In the genomic region with DNA sequence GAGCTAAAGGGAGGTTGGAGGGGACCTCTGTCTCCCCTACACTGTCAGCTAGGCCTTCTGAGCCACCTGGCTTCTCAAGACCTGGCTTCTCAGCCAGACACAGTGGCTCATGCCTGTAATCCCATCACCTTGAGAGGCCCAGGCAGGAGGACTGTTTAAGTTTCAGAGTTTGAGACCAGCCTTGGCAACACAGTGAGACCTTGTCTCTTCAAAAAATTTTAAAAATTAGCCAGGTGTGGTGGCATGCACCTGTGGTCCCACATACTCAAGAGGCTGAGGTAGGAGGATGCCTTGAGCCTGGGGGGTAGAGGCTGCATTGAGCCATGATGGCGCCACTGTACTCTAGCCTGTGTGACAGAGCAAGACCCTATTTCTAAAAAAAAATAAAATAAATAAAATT, we compare ENCODE assay signal across 14 cellular contexts. TPM values are rescaled to one million over a fixed set of nuclear protein-coding genes. Genes with fewer than 3 reads are reported as not detected.
DNase-seq lines count a peak whose midpoint lies in the region; ATAC-seq and TF ChIP-seq lines count a peak whose summit lies in the region.
"Had no signal": no experiment of that assay in that cellular context is flagged by ENCODE, and none has a peak within 500 bp of the region (broad histone marks: within the 10 kb centered on the region; RNA-seq: fewer than 3 reads in every experiment).

No MANE protein-coding gene starts in this region.

- H3K9me3 Mint-ChIP-seq in activated CD4-positive, alpha-beta T cell treated with anti-CD3 and anti-CD28 coated beads for 36 hours (ENCODE audit: low read depth), result no peaks in the 10 kb centered on the region
- no peaks in the 10 kb centered on the region for H3K9me3 Mint-ChIP-seq in chondrocyte (ENCODE audit: low read depth)
- H3K9me3 Mint-ChIP-seq: activated T-cell treated with anti-CD3 and anti-CD28 coated beads, Interleukin-2, amount 50 U/mL, for 4 hours; type B pancreatic cell had no signal

- H3K4me2 ChIP-seq in SK-N-SH, result no peak overlapping the region

- no peaks in the 10 kb centered on the region for H3K9me2 ChIP-seq in SK-N-SH

- no peak for TF ChIP-seq POLR2A in Peyer's patch (IDR thresholded peaks at IDR 0.05)

- CTCF ChIA-PET in activated CD4-positive, alpha-beta T cell treated with anti-CD3 and anti-CD28 coated beads for 36 hours (lab: Charles Lee), result interaction anchor here (0.6 to 1.3 kb wide), 4 partner anchors 12 to 171 kb away, joined by 3 read pairs; no protein-coding TSS in a partner anchor
- CTCF ChIA-PET in SK-N-SH (lab: Yijun Ruan, JAX), result interaction anchor here (1.1 kb wide), 1 partner anchor 55 kb away, joined by 3 read pairs; no protein-coding TSS in a partner anchor

- H3K4me1 ChIP-seq in Peyer's patch (peaks cover 0 to 39% (median 11%) of the 10 kb centered on the region in 4 donors), SK-N-SH (ENCODE audit: control insufficient read depth in 1 of 2, insufficient read depth in 2 of 2, low read depth in 1 of 2, low read length in 1 of 2) (peaks cover 27 to 30% of the 10 kb centered on the region in 2 experiments)

- peak overlapping the region; percentile 8 for H3K4me3 Mint-ChIP-seq in activated CD4-positive, alpha-beta T cell treated with anti-CD3 and anti-CD28 coated beads for 36 hours
- no peak overlapping the region for H3K4me3 Mint-ChIP-seq in chondrocyte (ENCODE audit: unreplicated experiment)
- H3K4me3 Mint-ChIP-seq: type B pancreatic cell had no signal

- H3K36me3 ChIP-seq in Peyer's patch (no peaks in the 10 kb centered on the region), SK-N-SH (replicated peaks in 1 of 2; ENCODE audit: control insufficient read depth in 1 of 2, insufficient read depth in 2 of 2, low read length in 1 of 2) (no peaks in the 10 kb centered on the region)
- H3K36me3 ChIP-seq: cardiac muscle cell, left ventricle myocardium inferior, neutrophil had no signal

- peaks cover 7% of the 10 kb centered on the region for H3K36me3 Mint-ChIP-seq in activated CD4-positive, alpha-beta T cell treated with anti-CD3 and anti-CD28 coated beads for 36 hours (ENCODE audit: low read depth)
- no peaks in the 10 kb centered on the region for H3K36me3 Mint-ChIP-seq in chondrocyte (ENCODE audit: low read depth)
- H3K36me3 Mint-ChIP-seq: type B pancreatic cell had no signal

- H3K27ac ChIP-seq in Peyer's patch, result peak overlapping the region in 3 of 4 donors; percentile 57 to 69 (median 59)
- H3K27ac ChIP-seq in skin epidermis, result peak overlapping the region in 15 of 21 experiments; percentile 6 to 84 (median 46)
- H3K27ac ChIP-seq in SK-N-SH (ENCODE audit: low read depth in 2 of 2, low read length in 1 of 2), result peak overlapping the region in 1 of 2 experiments; percentile 57; a peak in 2 of 4 replicates
- H3K27ac ChIP-seq: left ventricle myocardium inferior, neutrophil had no signal

- H3K9ac ChIP-seq in SK-N-SH, result no peak overlapping the region

- peaks cover 91% of the 10 kb centered on the region for H3K4me1 Mint-ChIP-seq in activated CD4-positive, alpha-beta T cell treated with anti-CD3 and anti-CD28 coated beads for 36 hours
- H3K4me1 Mint-ChIP-seq in chondrocyte (ENCODE audit: low read depth), result peaks cover 49% of the 10 kb centered on the region

- H2AFZ ChIP-seq in SK-N-SH (ENCODE audit: low read depth), result no peak overlapping the region

- TF ChIP-seq CTCF in Peyer's patch (IDR thresholded peaks at IDR 0.05) (no peak), chondrocyte (IDR thresholded peaks at IDR 0.05) (no peak), SK-N-SH (IDR thresholded peaks at IDR 0.05) (no peak)

- H3K9me3 ChIP-seq in Peyer's patch (no peaks in the 10 kb centered on the region), SK-N-SH (no peaks in the 10 kb centered on the region)
- H3K9me3 ChIP-seq: left ventricle myocardium inferior, neutrophil had no signal

- no peaks in the 10 kb centered on the region for H3K27me3 Mint-ChIP-seq in activated CD4-positive, alpha-beta T cell treated with anti-CD3 and anti-CD28 coated beads for 36 hours
- no peaks in the 10 kb centered on the region for H3K27me3 Mint-ChIP-seq in chondrocyte (ENCODE audit: low read depth)
- H3K27me3 Mint-ChIP-seq: type B pancreatic cell had no signal

- intact Hi-C loops in activated CD4-positive, alpha-beta T cell treated with anti-CD3 and anti-CD28 coated beads for 36 hours (cut with DNase I, micrococcal nuclease), result loop anchor here (1.0 to 10.0 kb wide), 7 partner anchors 12 to 679 kb away; a partner anchor contains a TSS

- no peak for TF ChIP-seq RAD21 in SK-N-SH (IDR thresholded peaks at IDR 0.05; ENCODE audit: low read length)

- DNase-seq in activated CD4-positive, alpha-beta T cell treated with anti-CD3 and anti-CD28 coated beads for 36 hours, result peak; percentile 27
- DNase-seq in activated CD4-positive, alpha-beta T cell treated with anti-CD3 and anti-CD28 coated beads, Interleukin-2, amount 50 U/mL, for 1 hour, result no peak
- DNase-seq in Peyer's patch (no peak), chondrocyte (ENCODE audit: low spot score) (no peak), glomerular visceral epithelial cell (ENCODE audit: extremely low spot score) (no peak), SK-N-SH (no peak)
- DNase-seq in effector CD4-positive, alpha-beta T cell, result no peak
- DNase-seq: left ventricle myocardium inferior, NCI-H1694 had no signal

- ATAC-seq in activated CD4-positive, alpha-beta T cell treated with anti-CD3 and anti-CD28 coated beads for 36 hours, result no peak

- WGBS in SK-N-SH (ENCODE audit: low lambda C conversion rate), result 92% methylated on average over 1 of the region's 1 CpG

- no peaks in the 10 kb centered on the region for H4K20me1 ChIP-seq in SK-N-SH (ENCODE audit: insufficient read depth)

- peaks cover 78% of the 10 kb centered on the region for H3K79me2 ChIP-seq in SK-N-SH (ENCODE audit: insufficient read depth)

- H3K27me3 ChIP-seq in Peyer's patch, result no peaks in the 10 kb centered on the region
- no peaks in the 10 kb centered on the region for H3K27me3 ChIP-seq in SK-N-SH (ENCODE audit: insufficient read depth)
- H3K27me3 ChIP-seq: cardiac muscle cell, neutrophil had no signal

- H3K4me3 ChIP-seq in Peyer's patch, result no peak overlapping the region
- no peak overlapping the region for H3K4me3 ChIP-seq in skin epidermis
- no peak overlapping the region for H3K4me3 ChIP-seq in SK-N-SH (ENCODE audit: low read depth in 2 of 2, low read length in 1 of 2)
- H3K4me3 ChIP-seq: cardiac muscle cell, left ventricle myocardium inferior had no signal

- peaks cover 31% of the 10 kb centered on the region for H3F3A ChIP-seq in SK-N-SH (replicated peaks; ENCODE audit: insufficient read depth)

- no peak for TF ChIP-seq EP300 in SK-N-SH (IDR thresholded peaks at IDR 0.05; ENCODE audit: borderline replicate concordance in 1 of 2, low read depth in 1 of 2, low read length in 1 of 2)

- peak overlapping the region; percentile 92 for H3K27ac Mint-ChIP-seq in activated CD4-positive, alpha-beta T cell treated with anti-CD3 and anti-CD28 coated beads for 36 hours
- peak overlapping the region; percentile 49 for H3K27ac Mint-ChIP-seq in chondrocyte (ENCODE audit: unreplicated experiment)
- H3K27ac Mint-ChIP-seq: type B pancreatic cell had no signal

- POLR2A ChIA-PET in activated CD4-positive, alpha-beta T cell treated with anti-CD3 and anti-CD28 coated beads for 36 hours (lab: Charles Lee), result interaction anchor here (0.6 to 2.6 kb wide), 5 partner anchors 12 to 80 kb away, joined by 5 to 16 read pairs (median 5); no protein-coding TSS in a partner anchor
- POLR2A ChIA-PET in SK-N-SH (lab: Yijun Ruan, JAX), result no interaction called here

TF ChIP-seq in SK-N-SH, 30 proteins besides CTCF, POLR2A, EP300 and RAD21 (continues in another document):
- TF ChIP-seq POLR2AphosphoS5 (IDR thresholded peaks at IDR 0.05; ENCODE audit: low read depth, low read length), result no peak
- TF ChIP-seq ELF1 (IDR thresholded peaks at IDR 0.05), result no peak
- TF ChIP-seq EZH2phosphoT487 (IDR thresholded peaks at IDR 0.05; ENCODE audit: borderline replicate concordance, low read depth), result no peak
- TF ChIP-seq TAF1 (IDR thresholded peaks at IDR 0.05; ENCODE audit: borderline replicate concordance, low read depth, low read length), result no peak
- TF ChIP-seq, protein P1, sequence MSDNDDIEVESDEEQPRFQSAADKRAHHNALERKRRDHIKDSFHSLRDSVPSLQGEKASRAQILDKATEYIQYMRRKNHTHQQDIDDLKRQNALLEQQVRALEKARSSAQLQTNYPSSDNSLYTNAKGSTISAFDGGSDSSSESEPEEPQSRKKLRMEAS (IDR thresholded peaks at IDR 0.05; ENCODE audit: low read depth), result no peak
- TF ChIP-seq JUND (IDR thresholded peaks at IDR 0.05), result no peak
- TF ChIP-seq GATA2 (CRISPR knock-in tag; IDR thresholded peaks at IDR 0.05), result no peak
- no peak for TF ChIP-seq CHD2 (IDR thresholded peaks at IDR 0.05; ENCODE audit: low read length, partially characterized antibody)
- no peak for TF ChIP-seq RFX5 (IDR thresholded peaks at IDR 0.05; ENCODE audit: low read length)
- no peak for TF ChIP-seq YY1 (IDR thresholded peaks at IDR 0.05; ENCODE audit: low read depth)
- TF ChIP-seq, protein P2, sequence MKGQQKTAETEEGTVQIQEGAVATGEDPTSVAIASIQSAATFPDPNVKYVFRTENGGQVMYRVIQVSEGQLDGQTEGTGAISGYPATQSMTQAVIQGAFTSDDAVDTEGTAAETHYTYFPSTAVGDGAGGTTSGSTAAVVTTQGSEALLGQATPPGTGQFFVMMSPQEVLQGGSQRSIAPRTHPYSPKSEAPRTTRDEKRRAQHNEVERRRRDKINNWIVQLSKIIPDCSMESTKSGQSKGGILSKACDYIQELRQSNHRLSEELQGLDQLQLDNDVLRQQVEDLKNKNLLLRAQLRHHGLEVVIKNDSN (IDR thresholded peaks at IDR 0.05; ENCODE audit: borderline replicate concordance, low read depth), result no peak
- TF ChIP-seq, protein P3, sequence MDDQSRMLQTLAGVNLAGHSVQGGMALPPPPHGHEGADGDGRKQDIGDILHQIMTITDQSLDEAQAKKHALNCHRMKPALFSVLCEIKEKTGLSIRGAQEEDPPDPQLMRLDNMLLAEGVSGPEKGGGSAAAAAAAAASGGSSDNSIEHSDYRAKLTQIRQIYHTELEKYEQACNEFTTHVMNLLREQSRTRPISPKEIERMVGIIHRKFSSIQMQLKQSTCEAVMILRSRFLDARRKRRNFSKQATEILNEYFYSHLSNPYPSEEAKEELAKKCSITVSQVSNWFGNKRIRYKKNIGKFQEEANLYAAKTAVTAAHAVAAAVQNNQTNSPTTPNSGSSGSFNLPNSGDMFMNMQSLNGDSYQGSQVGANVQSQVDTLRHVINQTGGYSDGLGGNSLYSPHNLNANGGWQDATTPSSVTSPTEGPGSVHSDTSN (IDR thresholded peaks at IDR 0.05), result no peak
- TF ChIP-seq MXI1 (IDR thresholded peaks at IDR 0.05; ENCODE audit: low read depth, low read length), result no peak
- no peak for TF ChIP-seq FOXJ3 (CRISPR knock-in tag; IDR thresholded peaks at IDR 0.05)
- TF ChIP-seq NFIC (IDR thresholded peaks at IDR 0.05; ENCODE audit: borderline replicate concordance), result no peak

RNA-seq across cellular contexts. Expression of a gene that starts 33.1 kb away (rescaled TPM):
- total RNA-seq in activated CD4-positive, alpha-beta T cell treated with anti-CD3 and anti-CD28 coated beads for 36 hours, result 100 to 1,000 TPM; 105 to 108 TPM
- total RNA-seq in Peyer's patch (10 to 100 TPM in 2 of 4 donors, 1 to 10 TPM in 2; 6.8 to 34.7 (median 15.4) TPM), chondrocyte (29.5 to 44.1 TPM (median 44.0 TPM) in 3 replicates)
- polyA plus RNA-seq in SK-N-SH (2012; rRNA removed), result 10.8 and 10.9 TPM in 2 replicates
- 13.3 and 16.6 TPM in 2 replicates for polyA plus RNA-seq in SK-N-SH (2012; cell fraction: cytosol; rRNA removed)
- polyA plus RNA-seq in SK-N-SH (2012; cell fraction: nucleus; rRNA removed), result 5.2 and 8.9 TPM in 2 replicates
